17 cellular contexts compared by ENCODE assay signal in the genomic region with DNA sequence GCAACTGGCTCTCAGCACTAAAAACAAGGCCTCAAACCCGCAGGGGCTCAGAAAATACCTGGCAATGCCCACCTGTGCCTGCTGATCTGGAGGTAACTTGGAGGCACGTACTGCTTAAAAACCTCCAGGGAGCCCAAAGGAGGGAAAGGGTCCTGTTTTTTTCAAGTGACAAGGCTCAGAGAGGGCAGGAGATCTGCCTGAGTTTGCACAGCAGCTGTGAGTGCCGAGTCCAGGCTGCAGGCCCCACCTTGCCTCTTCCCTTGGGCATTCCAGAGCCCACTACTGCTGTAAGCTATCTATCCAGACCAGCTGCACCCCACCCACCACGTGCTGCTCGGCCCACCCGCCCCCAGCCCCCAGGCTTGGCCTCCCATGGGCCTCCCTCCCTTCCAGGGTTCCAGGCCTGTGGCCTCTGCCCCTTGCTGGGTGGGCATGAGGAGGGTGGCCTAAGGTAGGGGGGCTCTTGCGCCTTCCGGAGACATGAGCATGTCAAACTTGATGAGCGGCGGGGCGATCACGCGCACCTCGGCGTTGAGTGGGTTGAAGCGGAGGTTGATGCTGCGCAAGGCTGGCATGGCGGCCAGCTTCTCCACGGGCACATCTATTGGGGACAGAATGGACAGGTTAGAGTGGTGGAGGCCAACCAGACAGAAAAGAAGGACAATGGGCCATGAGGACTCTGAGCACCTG. TPM values are rescaled to one million over a fixed set of nuclear protein-coding genes. Genes with fewer than 3 reads are reported as not detected.
DNase-seq lines count a peak whose midpoint lies in the region; ATAC-seq, FAIRE-seq and TF ChIP-seq lines count a peak whose summit lies in the region.
"Had no signal": no experiment of that assay in that cellular context is flagged by ENCODE, and none has a peak within 500 bp of the region (broad histone marks: within the 10 kb centered on the region; RNA-seq: fewer than 3 reads in every experiment).

No MANE protein-coding gene starts in this region.

- H3K4me2 ChIP-seq in HepG2 (ENCODE audit: low read depth, low read length): no peak overlapping the region
- H3K4me2 ChIP-seq: A549 had no signal

- H3K27me3 ChIP-seq in HepG2 (ENCODE audit: control insufficient read depth in 1 of 2, insufficient read depth in 2 of 2, low read length in 2 of 2): no peaks in the 10 kb centered on the region; a peak in 1 of 5 replicates
- no peaks in the 10 kb centered on the region for H3K27me3 ChIP-seq in right lobe of liver
- H3K27me3 ChIP-seq in sigmoid colon: no peaks in the 10 kb centered on the region
- H3K27me3 ChIP-seq: BE2C had no signal

- BruUV-seq in HepG2 (replicated peaks; lab: Mats Ljungman, UMichigan): no TSS peak

- POLR2A ChIA-PET in HepG2 (lab: Yijun Ruan, JAX): no interaction called here

- CTCF ChIA-PET in HepG2 (lab: Yijun Ruan, JAX; ENCODE audit: low intra/inter-chr PET ratio, low total read pairs): no interaction called here

- no peaks in the 10 kb centered on the region for H3K79me2 ChIP-seq in HepG2 (ENCODE audit: insufficient read depth, low read length)

- 97% methylated on average over 18 of the region's 19 CpGs for WGBS in HepG2 (ENCODE audit: low lambda C conversion rate)
- WGBS in right lobe of liver (ENCODE audit: insufficient coverage, low coverage, low lambda C conversion rate, missing lambda C conversion rate): 98% methylated on average over 16 of the region's 19 CpGs
- 95% methylated on average over 19 of the region's 19 CpGs for WGBS in sigmoid colon, 2 donors

- H3K27me3 Mint-ChIP-seq in chondrocyte (ENCODE audit: low read depth): no peaks in the 10 kb centered on the region
- H3K27me3 Mint-ChIP-seq: CD8-positive, alpha-beta memory T cell had no signal

- H3K4me3 Mint-ChIP-seq in chondrocyte (ENCODE audit: unreplicated experiment): no peak overlapping the region
- H3K4me3 Mint-ChIP-seq: CD8-positive, alpha-beta memory T cell; H9 had no signal

- no peak overlapping the region for H2AFZ ChIP-seq in HepG2 (ENCODE audit: low read length)

- DNase-seq in HepG2 (ENCODE audit: low spot score) (no peak), right lobe of liver (no peak), chondrocyte (ENCODE audit: low spot score) (peak; percentile 75), omental fat pad (ENCODE audit: low spot score) (peak; percentile 3), iPS-NIHi7 (ENCODE audit: extremely low spot score) (no peak), sigmoid colon (no peak)
- DNase-seq: BE2C; Caco-2; CD8-positive, alpha-beta memory T cell; DND-41; GDM1; GOT3; H9 had no signal

- H3K9me3 ChIP-seq in HepG2 (ENCODE audit: low read length): no peaks in the 10 kb centered on the region
- H3K9me3 ChIP-seq in right lobe of liver: no peaks in the 10 kb centered on the region
- no peaks in the 10 kb centered on the region for H3K9me3 ChIP-seq in sigmoid colon
- H3K9me3 ChIP-seq: A549, BE2C, Caco-2 had no signal

- no peak for FAIRE-seq in HepG2 (lab: Jason Lieb, UNC)
- FAIRE-seq: A549, GM12892, GM19239 had no signal

- H3K27ac ChIP-seq in HepG2 (ENCODE audit: extremely low read length, insufficient read depth, low read length): no peak overlapping the region
- H3K27ac ChIP-seq in right lobe of liver: no peak overlapping the region
- peak overlapping the region in 1 of 4 donors; percentile 46 for H3K27ac ChIP-seq in sigmoid colon
- H3K27ac ChIP-seq: A549 had no signal

- H3K9me3 Mint-ChIP-seq in chondrocyte (ENCODE audit: low read depth): no peaks in the 10 kb centered on the region
- H3K9me3 Mint-ChIP-seq: CD8-positive, alpha-beta memory T cell; H9 had no signal

- H3K4me3 ChIP-seq in HepG2 (replicated peaks in 1 of 3; ENCODE audit: insufficient read depth in 1 of 3, low read depth in 2 of 3, low read length in 3 of 3): no peak overlapping the region
- H3K4me3 ChIP-seq in right lobe of liver: no peak overlapping the region
- no peak overlapping the region for H3K4me3 ChIP-seq in sigmoid colon
- H3K4me3 ChIP-seq: A549 had no signal

- no peak overlapping the region for H3K27ac Mint-ChIP-seq in chondrocyte (ENCODE audit: unreplicated experiment)
- H3K27ac Mint-ChIP-seq: H9 had no signal

- no peak for TF ChIP-seq POLR2A in HepG2 (IDR thresholded peaks at IDR 0.05; ENCODE audit: insufficient read depth in 1 of 2, low read depth in 2 of 2, low read length in 2 of 2)
- no peak for TF ChIP-seq POLR2A in right lobe of liver (IDR thresholded peaks at IDR 0.05)
- no peak for TF ChIP-seq POLR2A in sigmoid colon (IDR thresholded peaks at IDR 0.05)

- ATAC-seq in HepG2 (no peak), right lobe of liver (no peak), omental fat pad (ENCODE audit: low FRiP score) (no peak), GM18520 (IDR thresholded peaks at IDR 0.05; ENCODE audit: unreplicated experiment) (no peak)
- ATAC-seq: A549 had no signal

- no peaks in the 10 kb centered on the region for H3K36me3 Mint-ChIP-seq in chondrocyte (ENCODE audit: low read depth)
- H3K36me3 Mint-ChIP-seq: CD8-positive, alpha-beta memory T cell had no signal

- no peak overlapping the region for H3K9ac ChIP-seq in HepG2 (ENCODE audit: insufficient read depth, low read depth, low read length)

- no peaks in the 10 kb centered on the region for H4K20me1 ChIP-seq in HepG2 (ENCODE audit: insufficient read depth, low read length)

- TF ChIP-seq EP300 in HepG2 (IDR thresholded peaks at IDR 0.05; ENCODE audit: low read depth in 2 of 2, low read length in 2 of 2) (no peak), HepG2 (CRISPR knock-in tag; IDR thresholded peaks at IDR 0.05; ENCODE audit: borderline replicate concordance) (no peak), sigmoid colon (IDR thresholded peaks at IDR 0.05) (no peak)

- H3K4me1 Mint-ChIP-seq in chondrocyte (ENCODE audit: low read depth): peaks cover 5% of the 10 kb centered on the region
- H3K4me1 Mint-ChIP-seq: CD8-positive, alpha-beta memory T cell had no signal

- TF ChIP-seq CTCF in HepG2 (CRISPR knock-in tag; IDR thresholded peaks at IDR 0.05) (no peak), right lobe of liver (IDR thresholded peaks at IDR 0.05) (no peak), chondrocyte (IDR thresholded peaks at IDR 0.05) (no peak), omental fat pad (IDR thresholded peaks at IDR 0.05) (no peak), sigmoid colon (IDR thresholded peaks at IDR 0.05) (no peak)

- H3K36me3 ChIP-seq in HepG2 (replicated peaks in 1 of 2; ENCODE audit: control insufficient read depth in 1 of 2, insufficient read depth in 2 of 2, low read length in 2 of 2) (peaks cover 10 to 22% of the 10 kb centered on the region in 2 experiments), right lobe of liver (peaks cover 0 to 11% (median 3%) of the 10 kb centered on the region in 4 donors), sigmoid colon (peaks cover 0 to 10% (median 3%) of the 10 kb centered on the region in 4 donors)

- intact Hi-C loops in HepG2 (cut with micrococcal nuclease; ENCODE audit: unreplicated experiment): no loop called here
- intact Hi-C loops in right lobe of liver (cut with DNase I): no loop called here
- intact Hi-C loops in sigmoid colon (cut with DNase I): no loop called here

- no peak for TF ChIP-seq RAD21 in HepG2 (CRISPR knock-in tag; IDR thresholded peaks at IDR 0.05)

- in situ Hi-C loops in HepG2 (cut with HindIII; ENCODE audit: extremely low pct_ligation_motif_present, low pct_unique_long_range_greater_than_20kb): no loop called here

- H3K4me1 ChIP-seq in HepG2 (ENCODE audit: insufficient read depth, low read length) (no peaks in the 10 kb centered on the region), right lobe of liver (no peaks in the 10 kb centered on the region), sigmoid colon (peaks cover 0 to 12% (median 11%) of the 10 kb centered on the region in 4 donors)
- H3K4me1 ChIP-seq: BE2C, Caco-2 had no signal

TF ChIP-seq in HepG2, 621 proteins besides CTCF, POLR2A, EP300 and RAD21:
- no peak for TF ChIP-seq ATRX (CRISPR knock-in tag; IDR thresholded peaks at IDR 0.05; ENCODE audit: borderline replicate concordance)
- TF ChIP-seq ZNF768 (CRISPR knock-in tag; IDR thresholded peaks at IDR 0.05): peak; percentile 92
TF ChIP-seq in HepG2: peak in this region for 1.

RNA-seq across cellular contexts. Expression of gene NPFFR1, which starts 17.2 kb away (rescaled TPM):
- total RNA-seq in HepG2 (2016; rRNA removed; fragmentation: Illumina TruSeq; extraction: Trizol) (under 0.01 TPM in 1 of 2 replicates, not detected in the other), right lobe of liver (not detected), chondrocyte (not detected in 3 replicates), omental fat pad (1 to 10 TPM in 1 of 4 donors, under 1 TPM in 2, not detected in 1; 0.19 to 3.4 (median 0.60) TPM), sigmoid colon (under 1 TPM in 2 of 4 donors, not detected in 2; under 0.01 TPM)
- total RNA-seq in HepG2 (2016; cell fraction: cytosol; rRNA removed; fragmentation: Illumina TruSeq; extraction: Trizol; ENCODE audit: low read depth): under 0.01 TPM in 1 of 2 replicates, not detected in the other
- 0.02 TPM in 1 of 2 replicates, not detected in the other for total RNA-seq in HepG2 (2016; cell fraction: insoluble cytoplasmic fraction; rRNA removed; fragmentation: Illumina TruSeq; extraction: Trizol)
- not detected in 2 replicates for total RNA-seq in HepG2 (2016; cell fraction: membrane; rRNA removed; fragmentation: Illumina TruSeq; extraction: Trizol)
- not detected in 2 replicates for total RNA-seq in HepG2 (2016; cell fraction: nucleus; rRNA removed; fragmentation: Illumina TruSeq; extraction: Trizol)
- polyA plus RNA-seq in HepG2 (2011; rRNA removed) (not detected in 2 replicates), sigmoid colon (under 1 TPM in 1 of 3 donors, not detected in 2; 0.44 TPM)
- polyA plus RNA-seq in HepG2 (2011; cell fraction: cytosol; rRNA removed): not detected in 2 replicates
- 0.02 TPM in 1 of 2 replicates, not detected in the other for polyA plus RNA-seq in HepG2 (2011; cell fraction: nucleus; rRNA removed)
- polyA plus RNA-seq in HepG2 (2012): not detected in 2 replicates
- 0.01 and 0.02 TPM in 2 replicates for polyA plus RNA-seq in HepG2 (2016; cell fraction: cytosol; fragmentation: Illumina TruSeq; extraction: Trizol; ENCODE audit: low read depth)
- not detected in 2 replicates for polyA plus RNA-seq in HepG2 (2016; cell fraction: insoluble cytoplasmic fraction; fragmentation: Illumina TruSeq; extraction: Trizol; ENCODE audit: low read depth)
- polyA plus RNA-seq in HepG2 (2016; cell fraction: membrane; fragmentation: Illumina TruSeq; extraction: Trizol; ENCODE audit: low read depth): not detected in 2 replicates
- not detected in 2 replicates for polyA plus RNA-seq in HepG2 (2016; cell fraction: nucleus; fragmentation: Illumina TruSeq; extraction: Trizol; ENCODE audit: insufficient read depth, low read depth)
- polyA minus RNA-seq in HepG2 (2011; rRNA and poly(A)+ RNA removed; ENCODE audit: low replicate concordance): not detected in 2 replicates
- polyA minus RNA-seq in HepG2 (2011; cell fraction: cytosol; rRNA and poly(A)+ RNA removed): not detected in 2 replicates
- under 0.01 TPM in 1 of 2 replicates, not detected in the other for polyA minus RNA-seq in HepG2 (2011; cell fraction: nucleus; rRNA and poly(A)+ RNA removed)
- total RNA-seq: Caco-2; CD8-positive, alpha-beta memory T cell; H9 had no signal
- polyA plus RNA-seq: A549; CD8-positive, alpha-beta memory T cell had no signal

Comparison
In these comparisons a context has a peak if more than half of its experiments do, and no peak if none do; other contexts are left out.
1. DNase-seq: peak in chondrocyte (single experiment) and omental fat pad (single experiment); none in HepG2 (single experiment), right lobe of liver (0 of 3), iPS-NIHi7 (single experiment) and sigmoid colon (single experiment).